In the genomic region with DNA sequence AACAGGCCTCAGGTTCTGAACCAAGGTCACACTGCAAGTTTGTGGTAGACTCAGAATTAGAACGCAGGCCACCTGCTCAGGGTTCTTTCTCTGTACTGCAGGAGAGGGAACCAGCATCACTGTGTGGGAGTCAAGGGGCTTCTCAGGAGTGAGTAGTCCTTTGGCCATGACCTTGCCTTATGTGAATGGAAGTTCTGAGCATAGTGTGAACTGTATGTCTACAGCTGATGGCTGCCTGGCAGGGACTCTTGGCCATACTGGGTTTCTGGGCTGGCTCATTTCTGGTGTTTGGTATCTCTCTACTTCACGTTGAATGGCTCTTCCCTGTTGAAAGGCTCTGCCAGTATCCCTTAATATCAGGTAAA, we compare ENCODE assay signal across 19 cellular contexts. TPM values are rescaled to one million over a fixed set of nuclear protein-coding genes. Genes with fewer than 3 reads are reported as not detected.
"Had no signal": no experiment of that assay in that cellular context is flagged by ENCODE, and none has a peak within 500 bp of the region (broad histone marks: within the 10 kb centered on the region; RNA-seq: fewer than 3 reads in every experiment).

No MANE protein-coding gene starts in this region.

- H3K36me3 Mint-ChIP-seq: immature natural killer cell; naive thymus-derived CD8-positive, alpha-beta T cell; stimulated activated effector memory CD8-positive, alpha-beta T cell treated with anti-CD3 and anti-CD28 coated beads, Interleukin-12 subunit alpha, Interleukin-12 subunit beta, amount 100 ng/mL, for 72 hours; type B pancreatic cell had no signal

- H3K9me3 Mint-ChIP-seq: immature natural killer cell; naive thymus-derived CD8-positive, alpha-beta T cell; stimulated activated effector memory CD8-positive, alpha-beta T cell treated with anti-CD3 and anti-CD28 coated beads, Interleukin-12 subunit alpha, Interleukin-12 subunit beta, amount 100 ng/mL, for 72 hours; type B pancreatic cell had no signal

- H3K4me3 Mint-ChIP-seq: immature natural killer cell; naive thymus-derived CD8-positive, alpha-beta T cell; nephron progenitor cell; stimulated activated effector memory CD8-positive, alpha-beta T cell treated with anti-CD3 and anti-CD28 coated beads, Interleukin-12 subunit alpha, Interleukin-12 subunit beta, amount 100 ng/mL, for 72 hours; type B pancreatic cell had no signal

- H3K4me3 ChIP-seq: dorsolateral prefrontal cortex, pancreas, smooth muscle cell, stomach, tibial artery had no signal

- H3K9me3 ChIP-seq: pancreas, stomach, tibial artery had no signal

- H3K4me1 Mint-ChIP-seq: immature natural killer cell; naive thymus-derived CD8-positive, alpha-beta T cell had no signal

- H3K27ac ChIP-seq: pancreas, stomach, tibial artery had no signal

- H3K27ac Mint-ChIP-seq: immature natural killer cell; naive thymus-derived CD8-positive, alpha-beta T cell; nephron progenitor cell; stimulated activated effector memory CD8-positive, alpha-beta T cell treated with anti-CD3 and anti-CD28 coated beads, Interleukin-12 subunit alpha, Interleukin-12 subunit beta, amount 100 ng/mL, for 72 hours; type B pancreatic cell had no signal

- H3K4me2 ChIP-seq: smooth muscle cell had no signal

- ATAC-seq: naive thymus-derived CD8-positive, alpha-beta T cell; pancreas; sciatic nerve; stimulated activated effector memory CD8-positive, alpha-beta T cell treated with anti-CD3 and anti-CD28 coated beads, Interleukin-12 subunit alpha, Interleukin-12 subunit beta, amount 100 ng/mL, for 72 hours had no signal

- H3K27me3 ChIP-seq: pancreas, stomach had no signal

- H3K4me1 ChIP-seq: pancreas, stomach, tibial artery had no signal

- DNase-seq: effector CD4-positive, alpha-beta T cell; hypothalamus; immature natural killer cell; mammary epithelial cell; mesendoderm; midbrain; naive thymus-derived CD8-positive, alpha-beta T cell; nephron progenitor cell; occipital lobe; stimulated activated CD4-positive, alpha-beta T cell treated with anti-CD3 and anti-CD28 coated beads, Interleukin-4, amount 100 ng/mL, for 24 hours; stimulated activated naive CD4-positive, alpha-beta T cell treated with Interleukin-2 at 50 U/mL for 16 hours; stomach; tibial artery had no signal

- H3K36me3 ChIP-seq: pancreas, stomach, tibial artery had no signal

RNA-seq across cellular contexts. Expression of a gene that starts 40.1 kb away (rescaled TPM):
- total RNA-seq: naive thymus-derived CD8-positive, alpha-beta T cell had no signal
